ENCODE assay signal across 1 cellular context in genomic region chr14:30874999-30875787, GRCh38.
TF ChIP-seq lines count a peak whose summit lies in the region.

No MANE protein-coding gene starts in this region.

TF ChIP-seq in GM12878, 131 proteins besides CTCF, POLR2A, EP300 and RAD21:
- TF ChIP-seq SREBF2 (IDR thresholded peaks at IDR 0.05; ENCODE audit: low read length) = no peak
